Comparison of ENCODE assay signal across 38 cellular contexts in the genomic region with DNA sequence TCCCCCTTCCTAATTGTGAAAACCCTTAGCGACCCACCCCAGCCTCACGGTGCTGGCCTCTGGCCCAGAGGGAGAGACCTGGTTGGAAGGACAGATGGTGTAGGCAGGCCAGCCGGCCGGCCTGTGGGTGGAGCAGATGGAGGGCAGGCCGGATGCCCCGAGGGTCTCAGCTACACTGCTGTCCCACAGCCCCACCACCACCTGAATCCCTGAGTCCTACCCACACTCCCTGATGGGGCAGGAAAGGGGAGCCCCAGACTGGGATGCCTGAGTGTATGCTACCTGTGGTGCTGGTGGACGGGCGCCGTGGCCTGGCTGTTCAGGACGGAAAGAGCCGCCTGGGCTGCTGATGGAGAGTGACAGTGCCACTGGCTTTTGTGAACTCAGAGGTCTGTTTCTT. TPM values are rescaled to one million over a fixed set of nuclear protein-coding genes. Genes with fewer than 3 reads are reported as not detected.
A peak's percentile ranks its signal among the peaks of the same experiment; 100 is the strongest.
DNase-seq lines count a peak whose midpoint lies in the region; ATAC-seq, FAIRE-seq and TF ChIP-seq lines count a peak whose summit lies in the region.
"Had no signal": no experiment of that assay in that cellular context is flagged by ENCODE, and none has a peak within 500 bp of the region (broad histone marks: within the 10 kb centered on the region; RNA-seq: fewer than 3 reads in every experiment).

No MANE protein-coding gene starts in this region.

- peaks cover 16% of the 10 kb centered on the region for H3K36me3 Mint-ChIP-seq in effector memory CD8-positive, alpha-beta T cell (ENCODE audit: insufficient read depth)
- H3K36me3 Mint-ChIP-seq: natural killer cell had no signal

- no peak overlapping the region for H3K4me3 Mint-ChIP-seq in effector memory CD8-positive, alpha-beta T cell
- H3K4me3 Mint-ChIP-seq: activated CD4-positive, alpha-beta T cell treated with anti-CD3 and anti-CD28 coated beads for 36 hours; activated CD8-positive, alpha-beta T cell treated with anti-CD3 and anti-CD28 coated beads for 36 hours; activated T-helper 1 cell treated with anti-CD3 and anti-CD28 coated beads, Interleukin-12 subunit alpha, Interleukin-12 subunit beta, Interleukin-2, Interleukin-4 antibody, amounts not matched to agents 30 ng/mL and 10 ng/mL and 1 ng/mL, durations not matched to agents 14 hours and 24 hours and 36 hours; CD4-positive, alpha-beta memory T cell; H9; natural killer cell had no signal

- no peak for TF ChIP-seq CTCF in lower lobe of right lung (IDR thresholded peaks at IDR 0.05)
- no peak for TF ChIP-seq CTCF in D721Med (IDR thresholded peaks at IDR 0.05; ENCODE audit: insufficient read depth, missing control alignments)

- no peak overlapping the region for H3K27ac ChIP-seq in lower lobe of right lung
- H3K27ac ChIP-seq: PC-9 had no signal

- DNase-seq in Right ventricle myocardium superior: peak; percentile 29
- no peak for DNase-seq in cardiac septum (ENCODE audit: low spot score)
- DNase-seq in cerebellum (ENCODE audit: low spot score): peak; percentile 69
- DNase-seq in lower lobe of right lung: peak; percentile 27
- DNase-seq in D721Med (ENCODE audit: insufficient read length, low spot score): no peak
- DNase-seq in effector memory CD8-positive, alpha-beta T cell: no peak
- DNase-seq: activated CD4-positive, alpha-beta T cell treated with anti-CD3 and anti-CD28 coated beads for 36 hours; activated CD8-positive, alpha-beta memory T cell treated with anti-CD3 and anti-CD28 coated beads, Interleukin-2, amount 50 U/mL, for 48 hours; activated CD8-positive, alpha-beta T cell treated with anti-CD3 and anti-CD28 coated beads for 36 hours; activated naive CD4-positive, alpha-beta T cell treated with Interleukin-2 at 50 U/mL for 16 hours; AML-193; CD4-positive, alpha-beta memory T cell; cerebellar nuclear complex; EL; H9; KG1; MG63; natural killer cell; NCI-H1105 treated with DMSO at 0.1 percent for 48 hours; NCI-H2029; NCI-H510A treated with DMSO at 0.1 percent for 48 hours; PC-9; SHP77 treated with DMSO at 0.1 percent for 48 hours; small intestine; stimulated activated CD4-positive, alpha-beta T cell treated with anti-CD3 and anti-CD28 coated beads, Interleukin-1b, Interleukin-23, amount 100 ng/mL, for 48 hours; stimulated activated naive CD8-positive, alpha-beta T cell treated with anti-CD3 and anti-CD28 coated beads, Interleukin-15, Interleukin-2, amounts not matched to agents 100 U/mL and 50 U/mL, for 24 hours; SW 1271 had no signal

- intact Hi-C loops in Right ventricle myocardium superior (cut with DNase I): no loop called here
- intact Hi-C loops in cardiac septum (cut with DNase I): no loop called here
- intact Hi-C loops in lower lobe of right lung (cut with DNase I): no loop called here

- H3K9me3 ChIP-seq in lower lobe of right lung: no peaks in the 10 kb centered on the region
- H3K9me3 ChIP-seq: MG63, mucosa of descending colon had no signal

- no peaks in the 10 kb centered on the region for H3K9me3 Mint-ChIP-seq in effector memory CD8-positive, alpha-beta T cell
- H3K9me3 Mint-ChIP-seq: activated CD8-positive, alpha-beta T cell treated with anti-CD3 and anti-CD28 coated beads for 36 hours; activated T-helper 1 cell treated with anti-CD3 and anti-CD28 coated beads, Interleukin-12 subunit alpha, Interleukin-12 subunit beta, Interleukin-2, Interleukin-4 antibody, amounts not matched to agents 30 ng/mL and 10 ng/mL and 1 ng/mL, durations not matched to agents 14 hours and 24 hours and 36 hours; CD4-positive, alpha-beta memory T cell; natural killer cell had no signal

- peaks cover 11% of the 10 kb centered on the region for H3K36me3 ChIP-seq in lower lobe of right lung

- no peak for FAIRE-seq in D721Med (lab: Jason Lieb, UNC)
- FAIRE-seq: GM12878, islet of Langerhans, small intestine had no signal

- H3K27me3 Mint-ChIP-seq in effector memory CD8-positive, alpha-beta T cell: no peaks in the 10 kb centered on the region
- H3K27me3 Mint-ChIP-seq: activated CD4-positive, alpha-beta T cell treated with anti-CD3 and anti-CD28 coated beads for 36 hours; activated CD8-positive, alpha-beta T cell treated with anti-CD3 and anti-CD28 coated beads for 36 hours; CD4-positive, alpha-beta memory T cell had no signal

- H3K27ac Mint-ChIP-seq in effector memory CD8-positive, alpha-beta T cell: no peak overlapping the region
- H3K27ac Mint-ChIP-seq: activated CD4-positive, alpha-beta T cell treated with anti-CD3 and anti-CD28 coated beads for 36 hours; activated CD8-positive, alpha-beta T cell treated with anti-CD3 and anti-CD28 coated beads for 36 hours; activated T-helper 1 cell treated with anti-CD3 and anti-CD28 coated beads, Interleukin-12 subunit alpha, Interleukin-12 subunit beta, Interleukin-2, Interleukin-4 antibody, amounts not matched to agents 30 ng/mL and 10 ng/mL and 1 ng/mL, durations not matched to agents 14 hours and 24 hours and 36 hours; CD4-positive, alpha-beta memory T cell; natural killer cell had no signal

- no peaks in the 10 kb centered on the region for H3K4me1 ChIP-seq in lower lobe of right lung

- H3K4me3 ChIP-seq in lower lobe of right lung: no peak overlapping the region
- H3K4me3 ChIP-seq: GM12878, lung, MG63, mucosa of descending colon, PC-9 had no signal

- peaks cover 0 to 8% of the 10 kb centered on the region in 2 donors for H3K4me1 Mint-ChIP-seq in effector memory CD8-positive, alpha-beta T cell (ENCODE audit: low read depth in 2 of 2)
- H3K4me1 Mint-ChIP-seq: activated CD4-positive, alpha-beta T cell treated with anti-CD3 and anti-CD28 coated beads for 36 hours had no signal

- ATAC-seq in Right ventricle myocardium superior (ENCODE audit: poor library complexity) (no peak), lower lobe of right lung (no peak), GM21786 (IDR thresholded peaks at IDR 0.05; ENCODE audit: unreplicated experiment) (no peak)
- no peak for ATAC-seq in effector memory CD8-positive, alpha-beta T cell (replicated peaks)
- ATAC-seq: activated CD4-positive, alpha-beta T cell treated with anti-CD3 and anti-CD28 coated beads for 36 hours; activated CD8-positive, alpha-beta T cell treated with anti-CD3 and anti-CD28 coated beads for 36 hours; GM12878; mucosa of descending colon; natural killer cell; stimulated activated naive CD8-positive, alpha-beta T cell treated with anti-CD3 and anti-CD28 coated beads, Interleukin-15, Interleukin-2, amounts not matched to agents 100 U/mL and 50 U/mL, for 24 hours had no signal

- no peaks in the 10 kb centered on the region for H3K27me3 ChIP-seq in lower lobe of right lung (ENCODE audit: low read depth)
- H3K27me3 ChIP-seq: MG63 had no signal

RNA-seq across cellular contexts. Expression of gene TFDP1, which starts 35.5 kb away (rescaled TPM):
- 42.1 TPM for total RNA-seq in Right ventricle myocardium superior
- total RNA-seq in cardiac septum: 38.8 TPM
- total RNA-seq in cerebellum: 33.9 TPM
- total RNA-seq in lower lobe of right lung: 47.0 TPM

RNA-seq across cellular contexts. Expression of gene ATP4B, which starts 38.0 kb away (rescaled TPM):
- not detected for total RNA-seq in Right ventricle myocardium superior
- not detected for total RNA-seq in cardiac septum
- not detected for total RNA-seq in cerebellum
- total RNA-seq in lower lobe of right lung: not detected
- total RNA-seq: A673; activated CD4-positive, alpha-beta T cell treated with anti-CD3 and anti-CD28 coated beads for 36 hours; activated CD8-positive, alpha-beta T cell treated with anti-CD3 and anti-CD28 coated beads for 36 hours; activated T-helper 1 cell treated with anti-CD3 and anti-CD28 coated beads, Interleukin-12 subunit alpha, Interleukin-12 subunit beta, Interleukin-2, Interleukin-4 antibody, amounts not matched to agents 30 ng/mL and 10 ng/mL and 1 ng/mL, durations not matched to agents 14 hours and 24 hours and 36 hours; CD4-positive, alpha-beta memory T cell; GM12878; H9; lung; natural killer cell; omental fat pad; PC-9; renal cortical epithelial cell; temporal lobe; urinary bladder had no signal

RNA-seq across cellular contexts. Expression of gene GRK1, which starts 47.0 kb away (rescaled TPM):
- total RNA-seq in Right ventricle myocardium superior (0.13 TPM), cardiac septum (0.48 TPM), cerebellum (0.45 TPM), lower lobe of right lung (not detected)
- total RNA-seq: A673; activated T-helper 1 cell treated with anti-CD3 and anti-CD28 coated beads, Interleukin-12 subunit alpha, Interleukin-12 subunit beta, Interleukin-2, Interleukin-4 antibody, amounts not matched to agents 30 ng/mL and 10 ng/mL and 1 ng/mL, durations not matched to agents 14 hours and 24 hours and 36 hours; CD4-positive, alpha-beta memory T cell; natural killer cell; omental fat pad; PC-9; renal cortical epithelial cell had no signal

Comparison
In these comparisons a context has a peak if more than half of its experiments do, and no peak if none do; other contexts are left out.
1. DNase-seq: peak in Right ventricle myocardium superior (single experiment), cerebellum (single experiment) and lower lobe of right lung (single experiment); none in cardiac septum (single experiment), D721Med (single experiment) and effector memory CD8-positive, alpha-beta T cell (0 of 3).